Comparison of ENCODE assay signal across 8 cellular contexts in genomic region chr17:38674013-38674748, GRCh38. TPM values are rescaled to one million over a fixed set of nuclear protein-coding genes. Genes with fewer than 3 reads are reported as not detected.
DNase-seq lines count a peak whose midpoint lies in the region; ATAC-seq and TF ChIP-seq lines count a peak whose summit lies in the region.

No MANE protein-coding gene starts in this region.

- no peaks in the 10 kb centered on the region for H3K36me3 ChIP-seq in gastroesophageal sphincter

- no peaks in the 10 kb centered on the region for H3K9me3 Mint-ChIP-seq in activated CD4-positive, alpha-beta memory T cell treated with anti-CD3 and anti-CD28 coated beads, Interleukin-2, amount 10 ng/mL, durations not matched to agents 7 days and 5 days

- H3K4me1 ChIP-seq in gastroesophageal sphincter: peaks cover 0 to 42% (median 23%) of the 10 kb centered on the region in 3 donors

- peaks cover 44% of the 10 kb centered on the region for H3K4me1 Mint-ChIP-seq in activated CD4-positive, alpha-beta memory T cell treated with anti-CD3 and anti-CD28 coated beads, Interleukin-2, amount 10 ng/mL, durations not matched to agents 7 days and 5 days

- CTCF ChIA-PET in activated CD4-positive, alpha-beta memory T cell treated with anti-CD3 and anti-CD28 coated beads, Interleukin-2, amount 10 ng/mL, durations not matched to agents 7 days and 5 days (lab: Charles Lee): interaction anchor here (1.2 to 5.5 kb wide), 4 partner anchors 32 to 116 kb away, joined by 3 to 86 read pairs (median 14); no protein-coding TSS in a partner anchor

- TF ChIP-seq POLR2A in gastroesophageal sphincter (IDR thresholded peaks at IDR 0.05): no peak

- TF ChIP-seq EP300 in gastroesophageal sphincter (IDR thresholded peaks at IDR 0.05): no peak

- H3K36me3 Mint-ChIP-seq in activated CD4-positive, alpha-beta memory T cell treated with anti-CD3 and anti-CD28 coated beads, Interleukin-2, amount 10 ng/mL, durations not matched to agents 7 days and 5 days (ENCODE audit: low read depth): no peaks in the 10 kb centered on the region

- H3K27me3 Mint-ChIP-seq in activated CD4-positive, alpha-beta memory T cell treated with anti-CD3 and anti-CD28 coated beads, Interleukin-2, amount 10 ng/mL, durations not matched to agents 7 days and 5 days: peaks cover 35% of the 10 kb centered on the region

- peak overlapping the region; percentile 4 for H3K4me3 Mint-ChIP-seq in activated CD4-positive, alpha-beta memory T cell treated with anti-CD3 and anti-CD28 coated beads, Interleukin-2, amount 10 ng/mL, durations not matched to agents 7 days and 5 days

- H3K4me3 ChIP-seq in gastroesophageal sphincter (peak overlapping the region; percentile 30 to 72), retinal pigment epithelial cell (ENCODE audit: low read length) (peak overlapping the region; percentile 31)

- no CpG with 5 or more reads among the region's 85 CpGs for WGBS in gastroesophageal sphincter (ENCODE audit: low coverage in 1 of 2), 2 donors

- DNase-seq in activated CD4-positive, alpha-beta T cell treated with anti-CD3 and anti-CD28 coated beads for 48 hours: peak; percentile 52
- DNase-seq in activated CD4-positive, alpha-beta T cell treated with anti-CD3 and anti-CD28 coated beads, Interleukin-2, amount 50 U/mL, for 1 hour: no peak
- DNase-seq in activated CD4-positive, alpha-beta memory T cell treated with anti-CD3 and anti-CD28 coated beads, Interleukin-2, amount 10 ng/mL, durations not matched to agents 7 days and 5 days: peak; percentile 40
- DNase-seq in retinal pigment epithelial cell (ENCODE audit: low read depth) (no peak), NCI-H526 treated with DMSO at 0.1 percent for 48 hours (lab: John Stamatoyannopoulos, UW) (no peak)

- no peaks in the 10 kb centered on the region for H3K9me3 ChIP-seq in gastroesophageal sphincter

- H3K27ac ChIP-seq in gastroesophageal sphincter: peak overlapping the region in 2 of 4 donors; percentile 66 to 76

- POLR2A ChIA-PET in activated CD4-positive, alpha-beta memory T cell treated with anti-CD3 and anti-CD28 coated beads, Interleukin-2, amount 10 ng/mL, durations not matched to agents 7 days and 5 days (lab: Charles Lee): interaction anchor here (0.5 to 5.5 kb wide), 7 partner anchors 28 to 115 kb away, joined by 3 to 52 read pairs (median 11); partner anchors contain the start of genes CISD3 and MLLT6

- H3K27me3 ChIP-seq in gastroesophageal sphincter: peaks cover 76% of the 10 kb centered on the region

- ATAC-seq in HG03280 (IDR thresholded peaks at IDR 0.05; ENCODE audit: unreplicated experiment) (peak; percentile 24), gastroesophageal sphincter (peak; percentile 3), GM18873 (IDR thresholded peaks at IDR 0.05; ENCODE audit: low FRiP score, unreplicated experiment) (no peak)

- no peak for TF ChIP-seq CTCF in gastroesophageal sphincter (IDR thresholded peaks at IDR 0.05)
- TF ChIP-seq CTCF in retinal pigment epithelial cell (conservative IDR thresholded peaks at IDR 0.05; ENCODE audit: low read depth, low read length): peak; percentile 11

- H3K27ac Mint-ChIP-seq in activated CD4-positive, alpha-beta memory T cell treated with anti-CD3 and anti-CD28 coated beads, Interleukin-2, amount 10 ng/mL, durations not matched to agents 7 days and 5 days: no peak overlapping the region

RNA-seq across cellular contexts. Expression of gene EPOP, which starts 0.6 kb away (rescaled TPM):
- total RNA-seq in activated CD4-positive, alpha-beta memory T cell treated with anti-CD3 and anti-CD28 coated beads, Interleukin-2, amount 10 ng/mL, durations not matched to agents 7 days and 5 days: 10 to 100 TPM; 10.2 to 10.3 TPM
- 1 to 10 TPM in 3 of 4 donors, under 1 TPM in 1; 0.31 to 3.5 (median 1.5) TPM for total RNA-seq in gastroesophageal sphincter

RNA-seq across cellular contexts. Expression of gene MLLT6, which starts 30.9 kb away (rescaled TPM):
- 100 to 1,000 TPM; 262 to 265 TPM for total RNA-seq in activated CD4-positive, alpha-beta memory T cell treated with anti-CD3 and anti-CD28 coated beads, Interleukin-2, amount 10 ng/mL, durations not matched to agents 7 days and 5 days
- total RNA-seq in gastroesophageal sphincter: 100 to 1,000 TPM in 1 of 4 donors, 10 to 100 TPM in 3; 55.6 to 101 (median 77.9) TPM

RNA-seq across cellular contexts. Expression of gene CISD3, which starts 56.0 kb away (rescaled TPM):
- 10 to 100 TPM; 42.8 to 48.6 TPM for total RNA-seq in activated CD4-positive, alpha-beta memory T cell treated with anti-CD3 and anti-CD28 coated beads, Interleukin-2, amount 10 ng/mL, durations not matched to agents 7 days and 5 days
- total RNA-seq in gastroesophageal sphincter: 10 to 100 TPM in 2 of 4 donors, 1 to 10 TPM in 2; 8.5 to 14.9 (median 11.1) TPM

Comparison
In these comparisons a context has a peak if more than half of its experiments do, and no peak if none do; other contexts are left out.
1. DNase-seq: peak in activated CD4-positive, alpha-beta T cell treated with anti-CD3 and anti-CD28 coated beads for 48 hours (single experiment) and activated CD4-positive, alpha-beta memory T cell treated with anti-CD3 and anti-CD28 coated beads, Interleukin-2, amount 10 ng/mL, durations not matched to agents 7 days and 5 days (single experiment); none in activated CD4-positive, alpha-beta T cell treated with anti-CD3 and anti-CD28 coated beads, Interleukin-2, amount 50 U/mL, for 1 hour (single experiment), retinal pigment epithelial cell (single experiment) and NCI-H526 treated with DMSO at 0.1 percent for 48 hours (single experiment).